Comparison of ENCODE assay signal across 9 cellular contexts in the genomic region with DNA sequence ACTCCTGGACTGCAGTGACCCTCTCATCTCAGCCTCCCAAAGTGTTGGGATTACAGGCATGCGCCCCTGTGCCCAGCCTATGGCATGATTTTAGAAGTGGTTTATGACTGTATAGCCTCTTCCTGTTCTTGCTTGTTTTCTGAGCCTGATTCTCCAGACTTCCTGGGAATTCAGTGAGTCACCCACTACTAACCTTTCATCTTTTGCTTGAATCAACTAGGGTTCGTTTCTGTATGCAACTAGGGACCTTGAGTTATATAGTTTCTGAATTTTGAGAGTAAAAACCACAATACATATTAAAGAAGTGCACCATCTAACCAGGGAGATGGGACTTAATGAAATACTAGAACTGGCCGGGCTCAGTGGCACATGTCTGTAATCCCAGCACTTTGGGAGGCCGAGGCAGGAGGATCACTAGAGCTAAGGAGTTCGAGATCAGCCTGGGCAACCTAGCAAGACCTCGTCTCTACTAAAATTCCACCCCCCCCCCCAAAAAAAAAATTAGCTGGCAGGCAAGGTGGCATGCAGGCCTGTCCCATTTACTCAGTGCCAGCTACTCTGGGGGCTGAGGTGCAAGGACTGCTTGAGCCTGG.
DNase-seq lines count a peak whose midpoint lies in the region.
"Had no signal": no experiment of that assay in that cellular context is flagged by ENCODE, and none has a peak within 500 bp of the region (broad histone marks: within the 10 kb centered on the region; RNA-seq: fewer than 3 reads in every experiment).

No MANE protein-coding gene starts in this region.

- no peaks in the 10 kb centered on the region for H3K27me3 ChIP-seq in Karpas-422 (ENCODE audit: low read length)

- H3K9me3 Mint-ChIP-seq in activated naive CD8-positive, alpha-beta T cell treated with anti-CD3 and anti-CD28 coated beads for 36 hours, result peaks cover 2% of the 10 kb centered on the region
- H3K9me3 Mint-ChIP-seq: activated B cell treated with CpG ODN at 0.5 μM for 24 hours had no signal

- no peaks in the 10 kb centered on the region for H3K9me3 ChIP-seq in Karpas-422 (ENCODE audit: low read length)

- peaks cover 15% of the 10 kb centered on the region for H3K4me1 ChIP-seq in Karpas-422 (ENCODE audit: low read length)

- peak overlapping the region; percentile 63 for H3K27ac Mint-ChIP-seq in activated naive CD8-positive, alpha-beta T cell treated with anti-CD3 and anti-CD28 coated beads for 36 hours
- H3K27ac Mint-ChIP-seq: activated B cell treated with CpG ODN at 0.5 μM for 24 hours had no signal

- H4K20me1 ChIP-seq in Karpas-422 (ENCODE audit: insufficient read depth, low read depth, low read length), result no peaks in the 10 kb centered on the region

- no peak overlapping the region for H3K4me2 ChIP-seq in Karpas-422 (ENCODE audit: low read depth, low read length, poor library complexity, severe bottlenecking)

- H3K9me2 ChIP-seq in Karpas-422 (replicated peaks; ENCODE audit: insufficient read depth, low read length), result no peaks in the 10 kb centered on the region

- H3K4me3 Mint-ChIP-seq in activated naive CD8-positive, alpha-beta T cell treated with anti-CD3 and anti-CD28 coated beads for 36 hours, result no peak overlapping the region
- H3K4me3 Mint-ChIP-seq: activated B cell treated with CpG ODN at 0.5 μM for 24 hours had no signal

- H3K36me3 Mint-ChIP-seq in activated naive CD8-positive, alpha-beta T cell treated with anti-CD3 and anti-CD28 coated beads for 36 hours, result peaks cover 18% of the 10 kb centered on the region

- no peak overlapping the region for H2AFZ ChIP-seq in Karpas-422 (ENCODE audit: low read length)

- no peaks in the 10 kb centered on the region for H3K27me3 Mint-ChIP-seq in activated naive CD8-positive, alpha-beta T cell treated with anti-CD3 and anti-CD28 coated beads for 36 hours
- H3K27me3 Mint-ChIP-seq: activated B cell treated with CpG ODN at 0.5 μM for 24 hours had no signal

- DNase-seq in AG08396 (ENCODE audit: low spot score) (peak; percentile 72), Karpas-422 (no peak), kidney tubule cell (ENCODE audit: low spot score) (peak; percentile 81), amygdala (lab: John Stamatoyannopoulos, UW) (no peak), dedifferentiated amniotic fluid mesenchymal stem cell (ENCODE audit: extremely low spot score) (no peak), HuH-7.5 (ENCODE audit: low spot score) (no peak), NCI-H1417 treated with DMSO at 0.1 percent for 48 hours (lab: John Stamatoyannopoulos, UW) (no peak)
- peak; percentile 15 for DNase-seq in activated naive CD8-positive, alpha-beta T cell treated with anti-CD3 and anti-CD28 coated beads for 36 hours
- DNase-seq: activated B cell treated with CpG ODN at 0.5 μM for 24 hours had no signal

- H3K9ac ChIP-seq in Karpas-422 (ENCODE audit: low read length), result no peak overlapping the region

- peaks cover 44% of the 10 kb centered on the region for H3K4me1 Mint-ChIP-seq in activated naive CD8-positive, alpha-beta T cell treated with anti-CD3 and anti-CD28 coated beads for 36 hours

- peaks cover 90% of the 10 kb centered on the region for H3K79me2 ChIP-seq in Karpas-422 (ENCODE audit: low read length)

- no peak overlapping the region for H3K4me3 ChIP-seq in Karpas-422 (ENCODE audit: low read length)

- no peaks in the 10 kb centered on the region for H3K36me3 ChIP-seq in Karpas-422 (ENCODE audit: insufficient read depth, low read length)

- peak overlapping the region; percentile 8; the same call in 1 of the 2 replicates for H3K27ac ChIP-seq in Karpas-422 (ENCODE audit: low read length)

Comparison
In these comparisons a context has a peak if more than half of its experiments do, and no peak if none do; other contexts are left out.
1. DNase-seq: peak in AG08396 (single experiment), activated naive CD8-positive, alpha-beta T cell treated with anti-CD3 and anti-CD28 coated beads for 36 hours (single experiment) and kidney tubule cell (single experiment); none in Karpas-422 (single experiment), amygdala (0 of 56), dedifferentiated amniotic fluid mesenchymal stem cell (single experiment), HuH-7.5 (single experiment) and NCI-H1417 treated with DMSO at 0.1 percent for 48 hours (single experiment).